1 cellular context compared by ENCODE assay signal in genomic region chr6:49514571-49515484, GRCh38.
TF ChIP-seq lines count a peak whose summit lies in the region.

No MANE protein-coding gene starts in this region.

TF ChIP-seq in HepG2, 621 proteins besides CTCF, POLR2A, EP300 and RAD21:
- peak; percentile 83; the same call in 1 of the 2 replicates for TF ChIP-seq ZBTB4 (CRISPR knock-in tag; IDR thresholded peaks at IDR 0.05; ENCODE audit: borderline replicate concordance)
- no peak for TF ChIP-seq NPAS2 (CRISPR knock-in tag; IDR thresholded peaks at IDR 0.05; ENCODE audit: borderline replicate concordance)
- TF ChIP-seq ZBTB33 (CRISPR knock-in tag; IDR thresholded peaks at IDR 0.05), result peak; percentile 91
- TF ChIP-seq SRY (CRISPR knock-in tag; IDR thresholded peaks at IDR 0.05), result no peak
- no peak for TF ChIP-seq U2AF1 (optimal IDR thresholded peaks at IDR 0.05; ENCODE audit: low read depth, low read length)
- TF ChIP-seq ZIK1 (CRISPR knock-in tag; IDR thresholded peaks at IDR 0.05; ENCODE audit: borderline replicate concordance, low read depth), result no peak
- TF ChIP-seq HHEX (CRISPR knock-in tag; IDR thresholded peaks at IDR 0.05), result no peak
- TF ChIP-seq PRDM10 (CRISPR knock-in tag; IDR thresholded peaks at IDR 0.05; ENCODE audit: low read depth), result no peak
- TF ChIP-seq NR2F6 (IDR thresholded peaks at IDR 0.05), result no peak
- TF ChIP-seq NR2F6 (CRISPR knock-in tag; IDR thresholded peaks at IDR 0.05), result no peak
- TF ChIP-seq REL (CRISPR knock-in tag; conservative IDR thresholded peaks at IDR 0.05), result no peak
- TF ChIP-seq HNF4A (CRISPR knock-in tag; IDR thresholded peaks at IDR 0.05), result peak; percentile 50
- TF ChIP-seq HNRNPK (IDR thresholded peaks at IDR 0.05; ENCODE audit: low read depth, low read length, poor library complexity, severe bottlenecking), result no peak
- 0 out of 2 replicates have a peak, but pooled peaks have one; percentile 30 for TF ChIP-seq ZMYM2 (CRISPR knock-in tag; IDR thresholded peaks at IDR 0.05)
- peak; percentile 44; the same call in 1 of the 2 replicates for TF ChIP-seq RARA (CRISPR knock-in tag; IDR thresholded peaks at IDR 0.05)
- TF ChIP-seq KLF13 (CRISPR knock-in tag; IDR thresholded peaks at IDR 0.05), result no peak
- no peak for TF ChIP-seq DNMT1 (CRISPR knock-in tag; IDR thresholded peaks at IDR 0.05)
- TF ChIP-seq POGZ (CRISPR knock-in tag; IDR thresholded peaks at IDR 0.05), result peak; percentile 64; the same call in 1 of the 2 replicates
- no peak for TF ChIP-seq ZSCAN25 (CRISPR knock-in tag; IDR thresholded peaks at IDR 0.05)
- no peak for TF ChIP-seq SMC3 (IDR thresholded peaks at IDR 0.05; ENCODE audit: low read length)
- TF ChIP-seq ZMYM3 (CRISPR knock-in tag; IDR thresholded peaks at IDR 0.05), result peak; percentile 42; the same call in 1 of the 2 replicates
- TF ChIP-seq NR0B2 (CRISPR knock-in tag; IDR thresholded peaks at IDR 0.05), result no peak
- no peak for TF ChIP-seq RFX3 (CRISPR knock-in tag; IDR thresholded peaks at IDR 0.05)
- no peak for TF ChIP-seq IKZF4 (CRISPR knock-in tag; IDR thresholded peaks at IDR 0.05; ENCODE audit: borderline replicate concordance, low read depth, not compliant biosample characterization)
- TF ChIP-seq ZFP62 (CRISPR knock-in tag; IDR thresholded peaks at IDR 0.05), result no peak
- TF ChIP-seq NFIC (IDR thresholded peaks at IDR 0.05; ENCODE audit: low read length), result no peak
- TF ChIP-seq AHR (CRISPR knock-in tag; IDR thresholded peaks at IDR 0.05), result no peak
- peak; percentile 60; the same call in 1 of the 2 replicates for TF ChIP-seq ZNF770 (CRISPR knock-in tag; IDR thresholded peaks at IDR 0.05)
- TF ChIP-seq ZNF639 (CRISPR knock-in tag; conservative IDR thresholded peaks at IDR 0.05), result no peak
